ENCODE assay signal across 15 cellular contexts in the genomic region with DNA sequence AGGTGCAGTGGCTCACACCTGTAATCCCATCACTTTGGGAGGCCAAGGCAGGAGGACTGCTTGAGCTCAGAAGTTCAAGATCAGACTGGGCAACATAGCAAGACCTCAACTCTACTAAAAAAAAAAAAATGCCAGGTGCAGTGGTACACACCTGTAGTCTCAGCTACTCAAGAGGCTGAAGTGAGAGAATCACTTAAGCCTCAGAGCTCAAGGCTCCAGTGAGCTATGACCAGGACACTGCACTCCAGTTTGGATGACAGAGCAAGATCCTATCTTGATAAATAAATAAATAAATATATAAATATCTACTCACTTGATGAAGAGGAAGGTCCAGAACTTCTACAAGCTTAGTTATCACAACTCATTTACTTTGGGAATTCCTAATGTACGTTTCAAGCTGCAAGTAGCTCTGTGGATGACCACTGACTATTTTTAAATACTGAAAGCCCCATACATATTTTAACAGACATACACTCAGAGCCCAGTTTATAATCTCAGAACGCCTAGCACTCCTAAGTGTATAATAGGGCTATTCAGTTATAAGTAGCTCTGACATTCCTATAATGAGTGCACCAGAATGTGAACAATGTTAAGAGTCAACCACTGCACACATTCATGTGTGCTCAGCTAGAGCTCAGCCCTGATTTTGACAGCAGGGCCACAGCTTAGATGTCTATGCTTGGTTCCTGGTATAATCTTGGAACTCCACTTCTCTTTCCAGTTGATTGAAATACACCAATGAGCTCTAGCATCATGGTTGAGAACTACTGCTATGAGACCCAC.
DNase-seq lines count a peak whose midpoint lies in the region; ATAC-seq and TF ChIP-seq lines count a peak whose summit lies in the region.
"Had no signal": no experiment of that assay in that cellular context is flagged by ENCODE, and none has a peak within 500 bp of the region (broad histone marks: within the 10 kb centered on the region; RNA-seq: fewer than 3 reads in every experiment).

No MANE protein-coding gene starts in this region.

- H3K36me3 ChIP-seq in GM23248 (ENCODE audit: low read depth) (no peaks in the 10 kb centered on the region), colonic mucosa (no peaks in the 10 kb centered on the region), mucosa of rectum (ENCODE audit: control insufficient read depth in 2 of 2, insufficient read depth in 2 of 2, low read length in 2 of 2) (no peaks in the 10 kb centered on the region), stomach (no peaks in the 10 kb centered on the region)
- H3K36me3 ChIP-seq: ovary had no signal

- H3K9me2 ChIP-seq in GM23248 (ENCODE audit: insufficient read depth): no peaks in the 10 kb centered on the region

- H3K9ac ChIP-seq in GM23248 (peak overlapping the region; percentile 60; the same call in 1 of the 2 replicates), colonic mucosa (ENCODE audit: low read depth in 2 of 2, low read length in 2 of 2) (no peak overlapping the region), mucosa of rectum (ENCODE audit: low read depth in 1 of 2, low read length in 2 of 2) (no peak overlapping the region)

- H3K4me1 ChIP-seq in GM23248 (ENCODE audit: insufficient read depth) (peaks cover 27% of the 10 kb centered on the region), colonic mucosa (no peaks in the 10 kb centered on the region), mucosa of rectum (ENCODE audit: control insufficient read depth in 2 of 2, insufficient read depth in 2 of 2, low read length in 2 of 2) (peaks cover 0 to 6% of the 10 kb centered on the region in 2 donors), stomach (peaks cover 0 to 29% (median 3%) of the 10 kb centered on the region in 4 donors)

- in situ Hi-C loops in GM23248 (cut with MboI): no loop called here

- 89 to 91% methylated on average over 2 of the region's 2 CpGs for WGBS in GM23248 (ENCODE audit: low coverage in 1 of 2, low lambda C conversion rate in 2 of 2, missing lambda C conversion rate in 2 of 2), 2 experiments
- 69 to 83% (median 80%) methylated on average over 2 of the region's 2 CpGs for WGBS in stomach, 5 donors

- H3K27me3 ChIP-seq in GM23248 (replicated peaks; ENCODE audit: insufficient read depth) (no peaks in the 10 kb centered on the region), colonic mucosa (no peaks in the 10 kb centered on the region), mucosa of rectum (ENCODE audit: control insufficient read depth in 2 of 2, insufficient read depth in 2 of 2, low read length in 2 of 2) (no peaks in the 10 kb centered on the region), stomach (no peaks in the 10 kb centered on the region)
- H3K27me3 ChIP-seq: ovary had no signal

- H2AFZ ChIP-seq in GM23248: no peak overlapping the region

- H3K9me3 ChIP-seq in GM23248 (ENCODE audit: low read depth) (no peaks in the 10 kb centered on the region), colonic mucosa (no peaks in the 10 kb centered on the region), mucosa of rectum (ENCODE audit: control insufficient read depth in 2 of 2, low read length in 2 of 2) (no peaks in the 10 kb centered on the region), stomach (no peaks in the 10 kb centered on the region)
- H3K9me3 ChIP-seq: ovary had no signal

- H3K27ac ChIP-seq in GM23248: peak overlapping the region; percentile 85
- peak overlapping the region; percentile 61 for H3K27ac ChIP-seq in colonic mucosa
- peak overlapping the region; percentile 34 to 71 for H3K27ac ChIP-seq in mucosa of rectum (ENCODE audit: low read depth in 2 of 2, low read length in 2 of 2)
- H3K27ac ChIP-seq in stomach: peak overlapping the region; percentile 31 to 80 (median 63)

- no peak for TF ChIP-seq POLR2A in stomach (IDR thresholded peaks at IDR 0.05)
- TF ChIP-seq POLR2A in erythroblast (IDR thresholded peaks at IDR 0.05; ENCODE audit: low read length): no peak

- H3K4me2 ChIP-seq in GM23248 (ENCODE audit: unreplicated experiment): no peak overlapping the region

- H3K4me3 ChIP-seq in GM23248: no peak overlapping the region
- no peak overlapping the region for H3K4me3 ChIP-seq in colonic mucosa
- no peak overlapping the region for H3K4me3 ChIP-seq in mucosa of rectum (ENCODE audit: low read length in 2 of 2)
- no peak overlapping the region for H3K4me3 ChIP-seq in stomach
- H3K4me3 ChIP-seq: ovary had no signal

- no peaks in the 10 kb centered on the region for H4K20me1 ChIP-seq in GM23248 (ENCODE audit: insufficient read depth)

- H3K79me2 ChIP-seq in GM23248 (ENCODE audit: insufficient read depth): no peaks in the 10 kb centered on the region

- intact Hi-C loops in colonic mucosa (cut with DNase I) (no loop called here), stomach (cut with DNase I; ENCODE audit: low total_unique reads) (no loop called here)

- no peak for DNase-seq in GM23248
- no peak for DNase-seq in colonic mucosa
- no peak for DNase-seq in stomach
- no peak for DNase-seq in activated CD8-positive, alpha-beta memory T cell treated with anti-CD3 and anti-CD28 coated beads, Interleukin-2, amount 50 U/mL, for 4 hours
- DNase-seq in erythroblast (lab: John Stamatoyannopoulos, UW): no peak
- no peak for DNase-seq in NCI-H82 treated with DMSO at 0.1 percent for 48 hours (lab: John Stamatoyannopoulos, UW; ENCODE audit: unreplicated experiment)
- DNase-seq: activated CD4-positive, alpha-beta T cell treated with anti-CD3 and anti-CD28 coated beads for 1 hour; activated naive CD8-positive, alpha-beta T cell treated with anti-CD3 and anti-CD28 coated beads, Interleukin-2, amount 10 ng/mL, durations not matched to agents 7 days and 5 days; CD4-positive, alpha-beta memory T cell; naive thymus-derived CD4-positive, alpha-beta T cell; NCI-H2029; ovary; stimulated activated CD8-positive, alpha-beta memory T cell treated with anti-CD3 and anti-CD28 coated beads, Interleukin-4, amount 100 ng/mL, for 48 hours had no signal

- no peak for TF ChIP-seq EP300 in stomach (IDR thresholded peaks at IDR 0.05)

- ATAC-seq in HG03571 (IDR thresholded peaks at IDR 0.05; ENCODE audit: unreplicated experiment): no peak
- ATAC-seq: naive thymus-derived CD4-positive, alpha-beta T cell had no signal

- TF ChIP-seq CTCF in colonic mucosa (IDR thresholded peaks at IDR 0.05): no peak
- no peak for TF ChIP-seq CTCF in stomach (IDR thresholded peaks at IDR 0.05)

- H3F3A ChIP-seq in GM23248 (ENCODE audit: insufficient read depth): peaks cover 20% of the 10 kb centered on the region
